Comparison of ENCODE assay signal across 1 cellular context in the genomic region with DNA sequence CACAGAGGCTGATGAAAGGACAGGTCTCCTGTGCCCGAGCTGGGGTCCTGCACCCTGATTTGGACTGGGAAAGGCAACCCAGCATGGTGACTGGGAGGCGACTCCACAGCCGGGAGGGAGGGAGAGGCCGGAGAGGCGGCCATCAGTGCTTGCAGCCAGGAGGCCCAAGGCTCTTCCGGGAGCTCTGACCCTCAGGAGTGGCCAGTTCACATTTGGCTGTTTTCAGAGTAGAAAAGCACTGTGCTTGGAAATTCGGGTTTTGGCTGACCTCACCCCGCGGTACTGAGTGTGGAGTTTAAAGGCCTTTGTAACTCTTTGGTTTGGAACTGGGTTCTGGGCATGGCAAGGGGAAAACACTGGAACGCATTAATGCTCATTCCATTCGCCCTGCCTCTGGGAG.
TF ChIP-seq lines count a peak whose summit lies in the region.

No MANE protein-coding gene starts in this region.

TF ChIP-seq in H1, 55 proteins besides CTCF, POLR2A, EP300 and RAD21 (continued from another document):
- TF ChIP-seq, protein P1, sequence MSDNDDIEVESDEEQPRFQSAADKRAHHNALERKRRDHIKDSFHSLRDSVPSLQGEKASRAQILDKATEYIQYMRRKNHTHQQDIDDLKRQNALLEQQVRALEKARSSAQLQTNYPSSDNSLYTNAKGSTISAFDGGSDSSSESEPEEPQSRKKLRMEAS (IDR thresholded peaks at IDR 0.05), result no peak
- TF ChIP-seq RBBP5 (IDR thresholded peaks at IDR 0.05; ENCODE audit: borderline replicate concordance, low read depth, low read length) (no peak), GTF2F1 (IDR thresholded peaks at IDR 0.05; ENCODE audit: borderline replicate concordance, low read depth, low read length) (no peak), MAFK (IDR thresholded peaks at IDR 0.05; ENCODE audit: low read depth, low read length) (no peak)
